Comparison of ENCODE assay signal across 17 cellular contexts in the genomic region with DNA sequence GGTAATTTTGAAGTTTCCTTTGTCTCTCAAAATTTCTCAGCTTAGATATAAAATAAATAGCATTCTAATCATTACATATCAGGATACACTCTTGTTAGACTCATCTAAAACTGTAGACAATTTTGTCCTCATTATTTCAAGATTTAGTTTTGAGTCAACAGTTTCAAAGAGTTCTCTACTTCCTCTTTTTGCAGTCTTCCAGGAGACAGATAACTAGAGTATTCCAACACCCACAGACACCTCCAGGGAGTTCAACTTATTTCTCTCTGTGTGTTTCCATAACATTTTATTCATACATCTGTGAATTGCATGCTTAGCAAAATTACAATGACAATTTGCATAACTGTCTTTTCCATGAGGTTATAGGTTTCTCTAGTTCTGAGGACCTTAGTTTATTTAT.
DNase-seq lines count a peak whose midpoint lies in the region; ATAC-seq lines count a peak whose summit lies in the region.
"Had no signal": no experiment of that assay in that cellular context is flagged by ENCODE, and none has a peak within 500 bp of the region (broad histone marks: within the 10 kb centered on the region; RNA-seq: fewer than 3 reads in every experiment).

No MANE protein-coding gene starts in this region.

- intact Hi-C loops in activated CD4-positive, alpha-beta T cell treated with anti-CD3 and anti-CD28 coated beads for 36 hours (cut with DNase I, micrococcal nuclease), result no loop called here

- no peaks in the 10 kb centered on the region for H3K36me3 Mint-ChIP-seq in stimulated activated naive B cell treated with anti-CD40 and anti-IgM and Interleukin-4, amounts not matched to agents 10 μg/mL and 1 μg/mL and 100 μg/mL, for 72 hours
- H3K36me3 Mint-ChIP-seq in activated CD4-positive, alpha-beta T cell treated with anti-CD3 and anti-CD28 coated beads for 36 hours (ENCODE audit: low read depth), result no peaks in the 10 kb centered on the region

- CTCF ChIA-PET in activated CD4-positive, alpha-beta T cell treated with anti-CD3 and anti-CD28 coated beads for 36 hours (lab: Charles Lee), result no interaction called here

- no peak overlapping the region for H3K4me3 Mint-ChIP-seq in stimulated activated naive B cell treated with anti-CD40 and anti-IgM and Interleukin-4, amounts not matched to agents 10 μg/mL and 1 μg/mL and 100 μg/mL, for 72 hours
- H3K4me3 Mint-ChIP-seq in activated CD4-positive, alpha-beta T cell treated with anti-CD3 and anti-CD28 coated beads for 36 hours, result no peak overlapping the region
- H3K4me3 Mint-ChIP-seq: B cell; naive thymus-derived CD4-positive, alpha-beta T cell had no signal

- POLR2A ChIA-PET in activated CD4-positive, alpha-beta T cell treated with anti-CD3 and anti-CD28 coated beads for 36 hours (lab: Charles Lee), result no interaction called here

- DNase-seq in stimulated activated naive B cell treated with anti-CD40 and anti-IgM and Interleukin-4, amounts not matched to agents 10 μg/mL and 1 μg/mL and 100 μg/mL, for 72 hours, result no peak
- DNase-seq in activated CD4-positive, alpha-beta T cell treated with anti-CD3 and anti-CD28 coated beads for 36 hours, result no peak
- DNase-seq in left lobe of liver (ENCODE audit: low spot score) (no peak), OCI-M2 (lab: John Stamatoyannopoulos, UW; ENCODE audit: unreplicated experiment) (no peak)
- DNase-seq: activated CD4-positive, alpha-beta T cell treated with anti-CD3 and anti-CD28 coated beads, Interleukin-2, amount 50 U/mL, for 4 hours; GDM1; H7; mammary epithelial cell; naive thymus-derived CD4-positive, alpha-beta T cell; NCI-H1694 treated with DMSO at 0.1 percent for 48 hours; stimulated activated CD4-positive, alpha-beta T cell treated with anti-CD3 and anti-CD28 coated beads, Interleukin-4, amount 100 ng/mL, for 4 hours had no signal

- H3K27me3 Mint-ChIP-seq in stimulated activated naive B cell treated with anti-CD40 and anti-IgM and Interleukin-4, amounts not matched to agents 10 μg/mL and 1 μg/mL and 100 μg/mL, for 72 hours, result peaks cover 0 to 4% of the 10 kb centered on the region in 2 donors
- H3K27me3 Mint-ChIP-seq in activated CD4-positive, alpha-beta T cell treated with anti-CD3 and anti-CD28 coated beads for 36 hours, result no peaks in the 10 kb centered on the region
- H3K27me3 Mint-ChIP-seq: B cell had no signal

- H3K4me1 Mint-ChIP-seq in stimulated activated naive B cell treated with anti-CD40 and anti-IgM and Interleukin-4, amounts not matched to agents 10 μg/mL and 1 μg/mL and 100 μg/mL, for 72 hours, result no peaks in the 10 kb centered on the region
- no peaks in the 10 kb centered on the region for H3K4me1 Mint-ChIP-seq in activated CD4-positive, alpha-beta T cell treated with anti-CD3 and anti-CD28 coated beads for 36 hours
- H3K4me1 Mint-ChIP-seq: B cell; naive thymus-derived CD4-positive, alpha-beta T cell had no signal

- ATAC-seq in GM19351 (IDR thresholded peaks at IDR 0.05; ENCODE audit: unreplicated experiment), result peak; percentile 85
- peak; percentile 69 for ATAC-seq in HG02759 (IDR thresholded peaks at IDR 0.05; ENCODE audit: unreplicated experiment)
- ATAC-seq in HG03558 (IDR thresholded peaks at IDR 0.05; ENCODE audit: extremely low read depth, unreplicated experiment), result peak; percentile 63
- ATAC-seq in stimulated activated naive B cell treated with anti-CD40 and anti-IgM and Interleukin-4, amounts not matched to agents 10 μg/mL and 1 μg/mL and 100 μg/mL, for 72 hours (replicated peaks), result peak; percentile 33 to 84
- ATAC-seq in activated CD4-positive, alpha-beta T cell treated with anti-CD3 and anti-CD28 coated beads for 36 hours, result no peak
- no peak for ATAC-seq in left lobe of liver
- ATAC-seq: naive thymus-derived CD4-positive, alpha-beta T cell; Panc1; SK-N-SH treated with all-trans-retinoic acid at 6 μM for 48 hours had no signal

- no peak overlapping the region for H3K27ac Mint-ChIP-seq in stimulated activated naive B cell treated with anti-CD40 and anti-IgM and Interleukin-4, amounts not matched to agents 10 μg/mL and 1 μg/mL and 100 μg/mL, for 72 hours
- H3K27ac Mint-ChIP-seq in activated CD4-positive, alpha-beta T cell treated with anti-CD3 and anti-CD28 coated beads for 36 hours, result no peak overlapping the region
- H3K27ac Mint-ChIP-seq: B cell; naive thymus-derived CD4-positive, alpha-beta T cell had no signal

- H3K9me3 Mint-ChIP-seq in stimulated activated naive B cell treated with anti-CD40 and anti-IgM and Interleukin-4, amounts not matched to agents 10 μg/mL and 1 μg/mL and 100 μg/mL, for 72 hours, result peaks cover 12 to 15% of the 10 kb centered on the region in 2 donors
- H3K9me3 Mint-ChIP-seq in activated CD4-positive, alpha-beta T cell treated with anti-CD3 and anti-CD28 coated beads for 36 hours (ENCODE audit: low read depth), result peaks cover 6% of the 10 kb centered on the region

Comparison
In these comparisons a context has a peak if more than half of its experiments do, and no peak if none do; other contexts are left out.
1. ATAC-seq: peak in GM19351 (single experiment), HG02759 (single experiment), HG03558 (single experiment) and stimulated activated naive B cell treated with anti-CD40 and anti-IgM and Interleukin-4, amounts not matched to agents 10 μg/mL and 1 μg/mL and 100 μg/mL, for 72 hours (2 of 2); none in activated CD4-positive, alpha-beta T cell treated with anti-CD3 and anti-CD28 coated beads for 36 hours (single experiment) and left lobe of liver (single experiment).